ENCODE assay signal across 8 cellular contexts in genomic region chr18:267380-267687, GRCh38. TPM values are rescaled to one million over a fixed set of nuclear protein-coding genes. Genes with fewer than 3 reads are reported as not detected.
A peak's percentile ranks its signal among the peaks of the same experiment; 100 is the strongest.
DNase-seq lines count a peak whose midpoint lies in the region; ATAC-seq, FAIRE-seq and TF ChIP-seq lines count a peak whose summit lies in the region.

No MANE protein-coding gene starts in this region.

- no peaks in the 10 kb centered on the region for H3K27me3 Mint-ChIP-seq in astrocyte (ENCODE audit: low read depth, unreplicated experiment)
- no peaks in the 10 kb centered on the region for H3K27me3 Mint-ChIP-seq in type B pancreatic cell

- H3K4me3 ChIP-seq in astrocyte (ENCODE audit: insufficient read depth, low read depth, low read length) (peak overlapping the region; percentile 89), liver (ENCODE audit: low read depth in 1 of 3, low read length in 3 of 3) (peak overlapping the region; percentile 77 to 97 (median 85))

- H3K27me3 ChIP-seq in astrocyte (ENCODE audit: insufficient read depth, low read length): no peaks in the 10 kb centered on the region
- H3K27me3 ChIP-seq in liver (ENCODE audit: control insufficient read depth in 4 of 4, insufficient read depth in 4 of 4, low read length in 3 of 4): no peaks in the 10 kb centered on the region

- no peak for ATAC-seq in GM19397 (IDR thresholded peaks at IDR 0.05; ENCODE audit: unreplicated experiment)

- H2AFZ ChIP-seq in astrocyte (ENCODE audit: low read depth, low read length): peak overlapping the region; percentile 92

- H3K4me3 Mint-ChIP-seq in astrocyte (ENCODE audit: unreplicated experiment) (peak overlapping the region; percentile 100), type B pancreatic cell (peak overlapping the region; percentile 100)

- H3K4me2 ChIP-seq in astrocyte (ENCODE audit: low read length): peak overlapping the region; percentile 93

- no peak for TF ChIP-seq RAD21 in liver (IDR thresholded peaks at IDR 0.05)

- H4K20me1 ChIP-seq in astrocyte (ENCODE audit: insufficient read depth, low read length): no peaks in the 10 kb centered on the region

- H3K36me3 ChIP-seq in astrocyte (ENCODE audit: insufficient read depth, low read length): peaks cover 15% of the 10 kb centered on the region
- peaks cover 0 to 17% (median 8%) of the 10 kb centered on the region in 4 donors for H3K36me3 ChIP-seq in liver (ENCODE audit: control insufficient read depth in 4 of 4, insufficient read depth in 3 of 4, low read depth in 1 of 4, low read length in 3 of 4)

- H3K9me3 Mint-ChIP-seq in astrocyte (ENCODE audit: unreplicated experiment): no peaks in the 10 kb centered on the region
- no peaks in the 10 kb centered on the region for H3K9me3 Mint-ChIP-seq in type B pancreatic cell

- peaks cover 24% of the 10 kb centered on the region for H3K79me2 ChIP-seq in astrocyte (ENCODE audit: insufficient read depth, low read length)

- no peaks in the 10 kb centered on the region for H3K9me3 ChIP-seq in astrocyte (ENCODE audit: insufficient read depth, low read depth, low read length)
- H3K9me3 ChIP-seq in liver (ENCODE audit: control insufficient read depth in 4 of 4, low read length in 3 of 4): no peaks in the 10 kb centered on the region

- H3K4me1 Mint-ChIP-seq in astrocyte (ENCODE audit: low read depth, unreplicated experiment) (peaks cover 3% of the 10 kb centered on the region), type B pancreatic cell (ENCODE audit: unreplicated experiment) (peaks cover 13% of the 10 kb centered on the region)

- peaks cover 2% of the 10 kb centered on the region for H3K36me3 Mint-ChIP-seq in astrocyte (ENCODE audit: low read depth, unreplicated experiment)
- peaks cover 13% of the 10 kb centered on the region for H3K36me3 Mint-ChIP-seq in type B pancreatic cell

- H3K9ac ChIP-seq in astrocyte (ENCODE audit: low read length): peak overlapping the region; percentile 96
- peak overlapping the region; percentile 21 to 91 for H3K9ac ChIP-seq in liver (ENCODE audit: low read depth in 1 of 2, low read length in 2 of 2)

- no peak for TF ChIP-seq CTCF in astrocyte (IDR thresholded peaks at IDR 0.05; ENCODE audit: insufficient read depth, low read depth, low read length)
- TF ChIP-seq CTCF in liver (IDR thresholded peaks at IDR 0.05; ENCODE audit: low read depth, low read length, missing input control): no peak
- TF ChIP-seq CTCF in type B pancreatic cell (conservative IDR thresholded peaks at IDR 0.05): no peak

- peak overlapping the region; percentile 100 for H3K27ac Mint-ChIP-seq in astrocyte (ENCODE audit: unreplicated experiment)
- H3K27ac Mint-ChIP-seq in type B pancreatic cell: peak overlapping the region; percentile 100

- H3K4me1 ChIP-seq in astrocyte (ENCODE audit: insufficient read depth, low read length) (peaks cover 10% of the 10 kb centered on the region), liver (ENCODE audit: control insufficient read depth in 4 of 4, insufficient read depth in 4 of 4, low read length in 3 of 4) (peaks cover 2 to 22% (median 13%) of the 10 kb centered on the region in 4 donors)

- 1% methylated on average over 9 of the region's 9 CpGs for WGBS in liver

- peak; percentile 1 for DNase-seq in stimulated activated CD8-positive, alpha-beta memory T cell treated with anti-CD3 and anti-CD28 coated beads, Interleukin-15, amount 100 ng/mL, for 24 hours (ENCODE audit: low read depth)
- DNase-seq in stimulated activated CD8-positive, alpha-beta memory T cell treated with anti-CD3 and anti-CD28 coated beads, Interleukin-4, amount 100 ng/mL, for 48 hours: no peak
- DNase-seq in Kasumi-1 (lab: John Stamatoyannopoulos, UW): peak; percentile 53 to 62
- peak; percentile 3 for DNase-seq in astrocyte (ENCODE audit: low read depth)
- DNase-seq in type B pancreatic cell (ENCODE audit: extremely low spot score, unreplicated experiment): no peak
- no peak for DNase-seq in HuH-7 (ENCODE audit: low spot score)

- H3K27ac ChIP-seq in astrocyte (ENCODE audit: low read depth, low read length) (peak overlapping the region; percentile 95), liver (ENCODE audit: low read depth in 1 of 2, low read length in 2 of 2) (peak overlapping the region; percentile 83 to 97)

- FAIRE-seq in astrocyte (lab: Jason Lieb, UNC): no peak

TF ChIP-seq in liver, 16 proteins besides CTCF, POLR2A, EP300 and RAD21:
- TF ChIP-seq EGR1 (IDR thresholded peaks at IDR 0.05; ENCODE audit: low read depth in 2 of 2) (no peak), JUND (IDR thresholded peaks at IDR 0.05) (no peak), SP1 (IDR thresholded peaks at IDR 0.05) (no peak), FOXA2 (IDR thresholded peaks at IDR 0.05) (no peak), RXRA (IDR thresholded peaks at IDR 0.05) (no peak), YY1 (IDR thresholded peaks at IDR 0.05) (no peak), HNF4A (conservative IDR thresholded peaks at IDR 0.05) (no peak), TAF1 (conservative IDR thresholded peaks at IDR 0.05) (no peak), ATF3 (IDR thresholded peaks at IDR 0.05) (no peak), HNF4G (IDR thresholded peaks at IDR 0.05) (no peak), GABPA (IDR thresholded peaks at IDR 0.05 in 1 of 2, conservative IDR thresholded peaks at IDR 0.05 in 1 of 2) (no peak), ZBTB33 (IDR thresholded peaks at IDR 0.05) (no peak), NR2F2 (IDR thresholded peaks at IDR 0.05) (no peak), FOXA1 (IDR thresholded peaks at IDR 0.05) (no peak)
- TF ChIP-seq, protein P1, sequence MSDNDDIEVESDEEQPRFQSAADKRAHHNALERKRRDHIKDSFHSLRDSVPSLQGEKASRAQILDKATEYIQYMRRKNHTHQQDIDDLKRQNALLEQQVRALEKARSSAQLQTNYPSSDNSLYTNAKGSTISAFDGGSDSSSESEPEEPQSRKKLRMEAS (IDR thresholded peaks at IDR 0.05): no peak
- TF ChIP-seq, protein P2, sequence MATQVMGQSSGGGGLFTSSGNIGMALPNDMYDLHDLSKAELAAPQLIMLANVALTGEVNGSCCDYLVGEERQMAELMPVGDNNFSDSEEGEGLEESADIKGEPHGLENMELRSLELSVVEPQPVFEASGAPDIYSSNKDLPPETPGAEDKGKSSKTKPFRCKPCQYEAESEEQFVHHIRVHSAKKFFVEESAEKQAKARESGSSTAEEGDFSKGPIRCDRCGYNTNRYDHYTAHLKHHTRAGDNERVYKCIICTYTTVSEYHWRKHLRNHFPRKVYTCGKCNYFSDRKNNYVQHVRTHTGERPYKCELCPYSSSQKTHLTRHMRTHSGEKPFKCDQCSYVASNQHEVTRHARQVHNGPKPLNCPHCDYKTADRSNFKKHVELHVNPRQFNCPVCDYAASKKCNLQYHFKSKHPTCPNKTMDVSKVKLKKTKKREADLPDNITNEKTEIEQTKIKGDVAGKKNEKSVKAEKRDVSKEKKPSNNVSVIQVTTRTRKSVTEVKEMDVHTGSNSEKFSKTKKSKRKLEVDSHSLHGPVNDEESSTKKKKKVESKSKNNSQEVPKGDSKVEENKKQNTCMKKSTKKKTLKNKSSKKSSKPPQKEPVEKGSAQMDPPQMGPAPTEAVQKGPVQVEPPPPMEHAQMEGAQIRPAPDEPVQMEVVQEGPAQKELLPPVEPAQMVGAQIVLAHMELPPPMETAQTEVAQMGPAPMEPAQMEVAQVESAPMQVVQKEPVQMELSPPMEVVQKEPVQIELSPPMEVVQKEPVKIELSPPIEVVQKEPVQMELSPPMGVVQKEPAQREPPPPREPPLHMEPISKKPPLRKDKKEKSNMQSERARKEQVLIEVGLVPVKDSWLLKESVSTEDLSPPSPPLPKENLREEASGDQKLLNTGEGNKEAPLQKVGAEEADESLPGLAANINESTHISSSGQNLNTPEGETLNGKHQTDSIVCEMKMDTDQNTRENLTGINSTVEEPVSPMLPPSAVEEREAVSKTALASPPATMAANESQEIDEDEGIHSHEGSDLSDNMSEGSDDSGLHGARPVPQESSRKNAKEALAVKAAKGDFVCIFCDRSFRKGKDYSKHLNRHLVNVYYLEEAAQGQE (IDR thresholded peaks at IDR 0.05): no peak

RNA-seq across cellular contexts. Expression of gene THOC1, which starts 0.5 kb away (rescaled TPM):
- 20.2 and 23.1 TPM in 2 replicates for total RNA-seq in astrocyte
- total RNA-seq in liver: 10 to 100 TPM; 30.4 to 30.5 TPM
- 10 to 100 TPM in 1 of 2 donors, 1 to 10 TPM in 1; 5.2 to 13.5 TPM for polyA plus RNA-seq in liver
- total RNA-seq in type B pancreatic cell (ENCODE audit: low replicate concordance): 33.9 and 58.3 TPM in 2 replicates

Comparison
In these comparisons a context has a peak if more than half of its experiments do, and no peak if none do; other contexts are left out.
1. DNase-seq: peak in stimulated activated CD8-positive, alpha-beta memory T cell treated with anti-CD3 and anti-CD28 coated beads, Interleukin-15, amount 100 ng/mL, for 24 hours (single experiment), Kasumi-1 (2 of 2) and astrocyte (single experiment); none in stimulated activated CD8-positive, alpha-beta memory T cell treated with anti-CD3 and anti-CD28 coated beads, Interleukin-4, amount 100 ng/mL, for 48 hours (single experiment), type B pancreatic cell (single experiment) and HuH-7 (single experiment).